ENCODE assay signal across 1 cellular context in genomic region chr10:124921261-124921660, GRCh38.
TF ChIP-seq lines count a peak whose summit lies in the region.

No MANE protein-coding gene starts in this region.

TF ChIP-seq in A549, 52 proteins besides CTCF, POLR2A, EP300 and RAD21 (continued from another document):
- no peak for TF ChIP-seq E2F6 (IDR thresholded peaks at IDR 0.05; ENCODE audit: borderline replicate concordance, low read depth)
- TF ChIP-seq HDAC2 (IDR thresholded peaks at IDR 0.05) = no peak
- no peak for TF ChIP-seq TP53 (CRISPR knock-in tag; IDR thresholded peaks at IDR 0.05)
- no peak for TF ChIP-seq HOXA7 (CRISPR knock-in tag; IDR thresholded peaks at IDR 0.05)
- no peak for TF ChIP-seq USF2 (IDR thresholded peaks at IDR 0.05)
- no peak for TF ChIP-seq HOXB5 (CRISPR knock-in tag; IDR thresholded peaks at IDR 0.05)
- no peak for TF ChIP-seq HOXB13 (CRISPR knock-in tag; IDR thresholded peaks at IDR 0.05; ENCODE audit: low read depth)
- no peak for TF ChIP-seq RFX5 (IDR thresholded peaks at IDR 0.05)
- no peak for TF ChIP-seq ZC3H11A (IDR thresholded peaks at IDR 0.05)
- no peak for TF ChIP-seq REST (IDR thresholded peaks at IDR 0.05)
- TF ChIP-seq MAZ (IDR thresholded peaks at IDR 0.05; ENCODE audit: borderline replicate concordance, low read depth, low read length) = no peak
- TF ChIP-seq GATA3 (IDR thresholded peaks at IDR 0.05; ENCODE audit: borderline replicate concordance) = no peak
- TF ChIP-seq ZNF302 (CRISPR knock-in tag; IDR thresholded peaks at IDR 0.05) = no peak
- TF ChIP-seq CHD4 (IDR thresholded peaks at IDR 0.05; ENCODE audit: borderline replicate concordance) = no peak
TF ChIP-seq in A549: peak in this region for 0.
